Comparison of ENCODE assay signal across 16 cellular contexts in genomic region chr11:84922836-84923235, GRCh38.
DNase-seq lines count a peak whose midpoint lies in the region; ATAC-seq and TF ChIP-seq lines count a peak whose summit lies in the region.
"Had no signal": no experiment of that assay in that cellular context is flagged by ENCODE, and none has a peak within 500 bp of the region (broad histone marks: within the 10 kb centered on the region; RNA-seq: fewer than 3 reads in every experiment).

No MANE protein-coding gene starts in this region.

- no peak overlapping the region for H2AK5ac ChIP-seq in neuronal stem cell (ENCODE audit: low read depth, low read length)

- POLR2A ChIA-PET in GM10248 (lab: Yijun Ruan, JAX): no interaction called here

- CTCF ChIA-PET in GM10248 (lab: Yijun Ruan, JAX): interaction anchor here (0.6 to 1.2 kb wide), 3 partner anchors 8 to 1746 kb away, joined by 3 read pairs; no protein-coding TSS in a partner anchor

- H3K27me3 ChIP-seq in heart right ventricle (no peaks in the 10 kb centered on the region), neuronal stem cell (ENCODE audit: control insufficient read depth in 3 of 3, insufficient read depth in 3 of 3, low read depth in 1 of 3, low read length in 3 of 3) (no peaks in the 10 kb centered on the region)
- H3K27me3 ChIP-seq: neutrophil had no signal

- H2AFZ ChIP-seq in neuronal stem cell (ENCODE audit: low read length): peak overlapping the region; percentile 22

- no peak overlapping the region for H4K91ac ChIP-seq in neuronal stem cell (ENCODE audit: low read depth, low read length, poor library complexity)

- DNase-seq in AG20443 (ENCODE audit: low spot score) (peak; percentile 6), SHP77 treated with DMSO at 0.1 percent for 48 hours (lab: John Stamatoyannopoulos, UW) (peak; percentile 40), heart right ventricle (no peak), neuronal stem cell (ENCODE audit: low spot score) (no peak), 8988T (no peak), GM10248 (ENCODE audit: extremely low spot score) (no peak)
- no peak for DNase-seq in effector CD8-positive, alpha-beta T cell (lab: John Stamatoyannopoulos, UW)
- DNase-seq: activated CD4-positive, alpha-beta memory T cell treated with anti-CD3 and anti-CD28 coated beads, Interleukin-2, amount 10 ng/mL, durations not matched to agents 7 days and 5 days; activated naive CD8-positive, alpha-beta T cell treated with anti-CD3 and anti-CD28 coated beads for 36 hours; DMS79 treated with DMSO at 0.1 percent for 48 hours; NCI-H1092; NCI-H748 treated with DMSO at 0.1 percent for 48 hours; stimulated activated CD4-positive, alpha-beta T cell treated with anti-CD3 and anti-CD28 coated beads, Interleukin-1b, Interleukin-23, amount 100 ng/mL, for 48 hours; stimulated activated naive CD8-positive, alpha-beta T cell treated with anti-CD3 and anti-CD28 coated beads, Interleukin-15, Interleukin-2, amounts not matched to agents 100 U/mL and 50 U/mL, for 24 hours had no signal

- TF ChIP-seq CTCF in heart right ventricle (IDR thresholded peaks at IDR 0.05) (no peak), GM10248 (IDR thresholded peaks at IDR 0.05; ENCODE audit: control extremely low read depth, extremely low read depth, low read depth, missing control alignments) (no peak)

- H3K4me3 ChIP-seq in heart right ventricle (peak overlapping the region in 9 of 10 donors; percentile 12 to 54 (median 42)), neuronal stem cell (ENCODE audit: low read length in 2 of 2) (peak overlapping the region in 1 of 2 donors; percentile 1)

- H3K4me1 ChIP-seq in heart right ventricle (peaks cover 0 to 35% (median 15%) of the 10 kb centered on the region in 9 donors), neuronal stem cell (ENCODE audit: control insufficient read depth in 2 of 2, insufficient read depth in 1 of 2, low read depth in 1 of 2, low read length in 2 of 2) (peaks cover 11 to 18% of the 10 kb centered on the region in 2 donors)

- ATAC-seq in heart right ventricle (peak in 7 of 8 donors; percentile 22 to 77 (median 50)), HG03175 (IDR thresholded peaks at IDR 0.05; ENCODE audit: unreplicated experiment) (no peak)
- ATAC-seq: stimulated activated naive CD8-positive, alpha-beta T cell treated with anti-CD3 and anti-CD28 coated beads, Interleukin-15, Interleukin-2, amounts not matched to agents 100 U/mL and 50 U/mL, for 24 hours had no signal

- H2BK15ac ChIP-seq in neuronal stem cell (ENCODE audit: low read length): no peak overlapping the region

- H3K18ac ChIP-seq in neuronal stem cell (ENCODE audit: low read length): no peak overlapping the region

- no peak overlapping the region for H2BK5ac ChIP-seq in neuronal stem cell (ENCODE audit: low read length)

- H2BK12ac ChIP-seq in neuronal stem cell (ENCODE audit: low read length): no peak overlapping the region

- H3K14ac ChIP-seq in neuronal stem cell (ENCODE audit: low read length): no peak overlapping the region

- H3K9me3 ChIP-seq in heart right ventricle: peaks cover 0 to 12% (median 0%) of the 10 kb centered on the region in 11 donors
- H3K9me3 ChIP-seq in neuronal stem cell (replicated peaks in 1 of 2; ENCODE audit: control insufficient read depth in 2 of 2, insufficient read depth in 1 of 2, low read depth in 1 of 2, low read length in 2 of 2): no peaks in the 10 kb centered on the region
- H3K9me3 ChIP-seq: neutrophil had no signal

- H3K79me1 ChIP-seq in neuronal stem cell (ENCODE audit: low read depth, low read length): no peaks in the 10 kb centered on the region

- no peak overlapping the region for H3K4ac ChIP-seq in neuronal stem cell (ENCODE audit: low read length)

- peak overlapping the region; percentile 41 for H3K4me2 ChIP-seq in neuronal stem cell (ENCODE audit: insufficient read depth, low read length, poor library complexity, severe bottlenecking)

- intact Hi-C loops in heart right ventricle (cut with DNase I): no loop called here

- no peak overlapping the region for H3K9ac ChIP-seq in neuronal stem cell (ENCODE audit: low read depth, low read length, poor library complexity)

- peak overlapping the region in 1 of 10 donors; percentile 43 for H3K27ac ChIP-seq in heart right ventricle
- no peak overlapping the region for H3K27ac ChIP-seq in neuronal stem cell (replicated peaks; ENCODE audit: low read length)
- H3K27ac ChIP-seq: neutrophil had no signal

- no peak overlapping the region for H3K23ac ChIP-seq in neuronal stem cell (ENCODE audit: low read depth, low read length, poor library complexity)

- H3K36me3 ChIP-seq in heart right ventricle: no peaks in the 10 kb centered on the region
- H3K36me3 ChIP-seq in neuronal stem cell (replicated peaks in 1 of 2; ENCODE audit: control insufficient read depth in 2 of 2, insufficient read depth in 2 of 2, low read length in 2 of 2): no peaks in the 10 kb centered on the region
- H3K36me3 ChIP-seq: neutrophil had no signal

- no peak overlapping the region for H2BK120ac ChIP-seq in neuronal stem cell (ENCODE audit: low read depth, low read length)

- no peak overlapping the region for H4K8ac ChIP-seq in neuronal stem cell (ENCODE audit: low read depth, low read length)

- 13% methylated on average over 13 of the region's 13 CpGs for WGBS in heart right ventricle, 2 donors
- no CpG with 5 or more reads among the region's 13 CpGs for WGBS in neuronal stem cell (ENCODE audit: extremely low coverage in 2 of 2, insufficient read length in 2 of 2, insufficient replicate concordance in 1 of 2), 2 donors

Comparison
In these comparisons a context has a peak if more than half of its experiments do, and no peak if none do; other contexts are left out.
1. DNase-seq: peak in AG20443 (single experiment) and SHP77 treated with DMSO at 0.1 percent for 48 hours (single experiment); none in heart right ventricle (0 of 2), neuronal stem cell (single experiment), 8988T (single experiment), effector CD8-positive, alpha-beta T cell (single experiment) and GM10248 (single experiment).